Comparison of ENCODE assay signal across 8 cellular contexts in the genomic region with DNA sequence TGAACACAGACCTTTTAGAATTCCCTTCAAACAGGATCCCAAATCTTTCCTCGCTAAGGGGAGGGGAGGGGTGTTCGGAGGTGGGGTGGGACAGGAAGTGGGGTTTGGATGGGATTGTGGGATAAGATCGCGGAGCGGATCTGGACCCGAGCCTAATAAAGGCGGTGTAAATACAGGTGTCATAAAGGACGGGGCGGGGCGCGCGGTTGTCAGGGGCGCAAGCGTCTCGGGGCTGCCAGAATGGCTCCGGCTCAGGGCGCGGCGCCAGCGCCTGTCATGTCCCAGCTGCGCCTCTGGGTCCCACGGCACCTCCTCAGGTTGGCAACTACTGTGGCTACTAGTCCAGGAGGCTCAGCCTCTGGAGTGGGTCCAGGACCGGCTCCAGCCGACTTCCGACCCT. TPM values are rescaled to one million over a fixed set of nuclear protein-coding genes. Genes with fewer than 3 reads are reported as not detected.
DNase-seq lines count a peak whose midpoint lies in the region; ATAC-seq and TF ChIP-seq lines count a peak whose summit lies in the region.

No MANE protein-coding gene starts in this region.

- no peak overlapping the region for H3K9ac ChIP-seq in IMR-90 (ENCODE audit: low read depth, low read length)

- H3K4me3 ChIP-seq in BE2C (ENCODE audit: low read depth, low read length), result peak overlapping the region; percentile 24; the same call in 1 of the 2 replicates
- H3K4me3 ChIP-seq in IMR-90 (ENCODE audit: insufficient read depth, low read depth, low read length), result peak overlapping the region; percentile 23; the same call in 1 of the 2 replicates
- peak overlapping the region; percentile 35 to 66 (median 51) for H3K4me3 ChIP-seq in heart right ventricle
- H3K4me3 ChIP-seq in prostate gland, result peak overlapping the region; percentile 23 to 39

- ATAC-seq in IMR-90 (ENCODE audit: low read depth) (no peak; the same call in 1 of the 2 replicates), heart right ventricle (peak; percentile 79 to 95 (median 93))
- peak; percentile 66 to 84 for ATAC-seq in activated T-cell treated with anti-CD3 and anti-CD28 coated beads, Interleukin-2, amount 50 U/mL, for 4 hours

- H3K9me1 ChIP-seq in IMR-90 (ENCODE audit: insufficient read depth, low read length), result no peaks in the 10 kb centered on the region

- in situ Hi-C loops in IMR-90 (cut with MboI; ENCODE audit: low sequenced_read_pairs) (no loop called here), KBM-7 (cut with MboI; ENCODE audit: low pct_unique_long_range_greater_than_20kb, low sequenced_read_pairs) (no loop called here)

- no peak for TF ChIP-seq RAD21 in IMR-90 (IDR thresholded peaks at IDR 0.05; ENCODE audit: low read length)

- no peak overlapping the region for H2BK15ac ChIP-seq in IMR-90 (ENCODE audit: low read depth, low read length)

- POLR2A ChIA-PET in IMR-90 (lab: Charles Lee; ENCODE audit: unreplicated experiment), result no interaction called here

- no peak overlapping the region for H3K23ac ChIP-seq in IMR-90 (ENCODE audit: low read depth, low read length)

- H4K20me1 ChIP-seq in IMR-90 (ENCODE audit: insufficient read depth, low read length), result no peaks in the 10 kb centered on the region

- no peaks in the 10 kb centered on the region for H3K36me3 Mint-ChIP-seq in activated T-cell treated with anti-CD3 and anti-CD28 coated beads, Interleukin-2, amount 50 U/mL, for 4 hours (ENCODE audit: insufficient read depth)

- peaks cover 23% of the 10 kb centered on the region for H3K27me3 Mint-ChIP-seq in activated T-cell treated with anti-CD3 and anti-CD28 coated beads, Interleukin-2, amount 50 U/mL, for 4 hours (ENCODE audit: low read depth)

- BruUV-seq in IMR-90 (replicated peaks; lab: Mats Ljungman, UMichigan), result no TSS peak

- no peak overlapping the region for H2AK9ac ChIP-seq in IMR-90 (replicated peaks; ENCODE audit: low read depth, low read length, poor library complexity)

- H3K4me1 Mint-ChIP-seq in activated T-cell treated with anti-CD3 and anti-CD28 coated beads, Interleukin-2, amount 50 U/mL, for 4 hours (ENCODE audit: low read depth), result peaks cover 9% of the 10 kb centered on the region

- H3K9me3 ChIP-seq in BE2C, result no peaks in the 10 kb centered on the region
- peaks cover 2% of the 10 kb centered on the region; the same call in 1 of the 2 replicates for H3K9me3 ChIP-seq in IMR-90 (ENCODE audit: control insufficient read depth, insufficient read depth, low read length)
- H3K9me3 ChIP-seq in heart right ventricle, result no peaks in the 10 kb centered on the region
- no peaks in the 10 kb centered on the region for H3K9me3 ChIP-seq in prostate gland

- 3% methylated on average over 6 of the region's 25 CpGs; no CpG with 5 or more reads in 1 of the 2 experiments for WGBS in IMR-90 (ENCODE audit: extremely low coverage in 2 of 2, insufficient read length in 1 of 2), 2 experiments
- WGBS in heart right ventricle, 2 donors, result 0 to 1% methylated on average over 24 to 25 of the region's 25 CpGs
- 0% methylated on average over 24 of the region's 25 CpGs for WGBS in prostate gland

- H3K27ac ChIP-seq in IMR-90 (ENCODE audit: insufficient read depth, low read length), result no peak overlapping the region
- H3K27ac ChIP-seq in heart right ventricle, result peak overlapping the region in 7 of 10 donors; percentile 15 to 74 (median 67)
- H3K27ac ChIP-seq in prostate gland, result peak overlapping the region in 1 of 2 donors; percentile 3

- no peak overlapping the region for H2AK5ac ChIP-seq in IMR-90 (ENCODE audit: low read depth, low read length)

- no peak overlapping the region for H3K56ac ChIP-seq in IMR-90 (ENCODE audit: extremely low read depth, insufficient read depth, low read length)

- H3K4me2 ChIP-seq in IMR-90 (ENCODE audit: low read depth, low read length), result peak overlapping the region; percentile 42; the same call in 1 of the 2 replicates

- H3K4ac ChIP-seq in IMR-90 (ENCODE audit: low read depth, low read length), result no peak overlapping the region

- intact Hi-C loops in IMR-90 (cut with micrococcal nuclease) (no loop called here), heart right ventricle (cut with DNase I) (loop anchor here in 3 of 10 donors (5.0 kb wide), 3 partner anchors 35 to 50 kb away; no protein-coding TSS in a partner anchor), prostate gland (cut with DNase I) (no loop called here)

- no peak overlapping the region for H3K14ac ChIP-seq in IMR-90 (replicated peaks; ENCODE audit: low read depth, low read length)

- H3K4me1 ChIP-seq in BE2C, result no peaks in the 10 kb centered on the region
- no peaks in the 10 kb centered on the region for H3K4me1 ChIP-seq in IMR-90 (ENCODE audit: control insufficient read depth, insufficient read depth, low read length)
- H3K4me1 ChIP-seq in heart right ventricle, result peaks cover 0 to 20% (median 6%) of the 10 kb centered on the region in 9 donors
- no peaks in the 10 kb centered on the region for H3K4me1 ChIP-seq in prostate gland (replicated peaks)

- CTCF ChIA-PET in IMR-90 (lab: Yijun Ruan, JAX), result no interaction called here

- H2BK5ac ChIP-seq in IMR-90 (ENCODE audit: low read depth, low read length, poor library complexity, severe bottlenecking), result no peak overlapping the region

- no peak overlapping the region for H2BK20ac ChIP-seq in IMR-90 (ENCODE audit: low read depth, low read length)

- no peaks in the 10 kb centered on the region for H3K79me1 ChIP-seq in IMR-90 (ENCODE audit: low read depth in 1 of 2, low read length in 2 of 2)

- TF ChIP-seq CTCF in BE2C (IDR thresholded peaks at IDR 0.05; ENCODE audit: low read depth, low read length) (no peak), IMR-90 (conservative IDR thresholded peaks at IDR 0.05; ENCODE audit: low read depth, low read length) (no peak), heart right ventricle (IDR thresholded peaks at IDR 0.05) (peak in 1 of 9 donors; percentile 13), prostate gland (IDR thresholded peaks at IDR 0.05) (no peak)

- H3K36me3 ChIP-seq in BE2C, result no peaks in the 10 kb centered on the region
- no peaks in the 10 kb centered on the region for H3K36me3 ChIP-seq in IMR-90 (ENCODE audit: control insufficient read depth, insufficient read depth, low read length)
- H3K36me3 ChIP-seq in heart right ventricle, result no peaks in the 10 kb centered on the region
- H3K36me3 ChIP-seq in prostate gland, result no peaks in the 10 kb centered on the region

- no peak overlapping the region for H4K8ac ChIP-seq in IMR-90 (ENCODE audit: low read depth in 2 of 2, low read length in 2 of 2)

- no peaks in the 10 kb centered on the region for H3K9me3 Mint-ChIP-seq in activated T-cell treated with anti-CD3 and anti-CD28 coated beads, Interleukin-2, amount 50 U/mL, for 4 hours

- H2BK120ac ChIP-seq in IMR-90 (ENCODE audit: low read depth, low read length), result no peak overlapping the region

- H3K4me3 Mint-ChIP-seq in activated T-cell treated with anti-CD3 and anti-CD28 coated beads, Interleukin-2, amount 50 U/mL, for 4 hours, result no peak overlapping the region

- no peak overlapping the region for H2AFZ ChIP-seq in IMR-90 (replicated peaks; ENCODE audit: low read length, poor library complexity)

- DNase-seq in BE2C (peak; percentile 33), IMR-90 (no peak), heart right ventricle (peak; percentile 73 to 82), prostate gland (ENCODE audit: low spot score) (peak; percentile 36), KBM-7 (no peak), dedifferentiated amniotic fluid mesenchymal stem cell (ENCODE audit: extremely low spot score) (no peak), SKM-1 (lab: John Stamatoyannopoulos, UW; ENCODE audit: unreplicated experiment) (no peak)
- DNase-seq in activated T-cell treated with anti-CD3 and anti-CD28 coated beads, Interleukin-2, amount 50 U/mL, for 4 hours, result no peak

- no peak for TF ChIP-seq POLR2A in IMR-90 (IDR thresholded peaks at IDR 0.05; ENCODE audit: low read depth, low read length)
- no peak for TF ChIP-seq POLR2A in prostate gland (IDR thresholded peaks at IDR 0.05)

- H3K27me3 ChIP-seq in BE2C (peaks cover 16% of the 10 kb centered on the region), IMR-90 (ENCODE audit: control insufficient read depth, insufficient read depth, low read length) (peaks cover 69% of the 10 kb centered on the region), heart right ventricle (peaks cover 0 to 20% (median 0%) of the 10 kb centered on the region in 7 donors), prostate gland (replicated peaks; ENCODE audit: insufficient read depth) (no peaks in the 10 kb centered on the region)

- dilution Hi-C loops in IMR-90 (cut with HindIII; ENCODE audit: low sequenced_read_pairs, unreplicated experiment), result no loop called here

- no peak overlapping the region for H4K5ac ChIP-seq in IMR-90 (ENCODE audit: low read depth, low read length)

- H4K91ac ChIP-seq in IMR-90 (ENCODE audit: insufficient read depth, low read depth, low read length), result no peak overlapping the region

- no peak overlapping the region for H3K18ac ChIP-seq in IMR-90 (ENCODE audit: low read depth, low read length)

TF ChIP-seq in IMR-90, 13 proteins besides CTCF, POLR2A, EP300 and RAD21:
- TF ChIP-seq CHD1 (IDR thresholded peaks at IDR 0.05; ENCODE audit: low read depth, low read length) (no peak), CEBPB (IDR thresholded peaks at IDR 0.05; ENCODE audit: low read depth, low read length) (no peak), MAZ (IDR thresholded peaks at IDR 0.05; ENCODE audit: borderline replicate concordance, low read depth, low read length) (no peak), FOS (IDR thresholded peaks at IDR 0.05; ENCODE audit: low read depth, low read length) (no peak), RFX5 (IDR thresholded peaks at IDR 0.05; ENCODE audit: low read depth, low read length) (no peak), RCOR1 (IDR thresholded peaks at IDR 0.05; ENCODE audit: insufficient replicate concordance, low read length) (no peak), BHLHE40 (IDR thresholded peaks at IDR 0.05; ENCODE audit: low read depth, low read length) (no peak)
- TF ChIP-seq, protein P1, sequence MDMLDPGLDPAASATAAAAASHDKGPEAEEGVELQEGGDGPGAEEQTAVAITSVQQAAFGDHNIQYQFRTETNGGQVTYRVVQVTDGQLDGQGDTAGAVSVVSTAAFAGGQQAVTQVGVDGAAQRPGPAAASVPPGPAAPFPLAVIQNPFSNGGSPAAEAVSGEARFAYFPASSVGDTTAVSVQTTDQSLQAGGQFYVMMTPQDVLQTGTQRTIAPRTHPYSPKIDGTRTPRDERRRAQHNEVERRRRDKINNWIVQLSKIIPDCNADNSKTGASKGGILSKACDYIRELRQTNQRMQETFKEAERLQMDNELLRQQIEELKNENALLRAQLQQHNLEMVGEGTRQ (IDR thresholded peaks at IDR 0.05; ENCODE audit: low read depth, low read length), result no peak
TF ChIP-seq in IMR-90: peak in this region for 0.

RNA-seq across cellular contexts. Expression of a gene that starts 59.8 kb away (rescaled TPM):
- polyA plus RNA-seq in BE2C (2012; ENCODE audit: insufficient read depth, insufficient read length, low read depth), result not detected
- total RNA-seq in IMR-90 (2012; rRNA removed) (under 0.01 TPM in 1 of 2 replicates, not detected in the other), heart right ventricle (not detected), prostate gland (1 to 10 TPM in 1 of 2 donors, not detected in 1; 5.1 TPM)
- polyA plus RNA-seq in IMR-90 (2012; rRNA removed) (not detected in 2 replicates), heart right ventricle (not detected)
- not detected in 2 replicates for polyA plus RNA-seq in IMR-90 (2012; cell fraction: cytosol; rRNA removed)
- polyA plus RNA-seq in IMR-90 (2012; cell fraction: nucleus; rRNA removed; ENCODE audit: low replicate concordance), result not detected in 2 replicates
- under 1 TPM in 1 of 3 donors, not detected in 2; 0.08 TPM for total RNA-seq in activated T-cell treated with anti-CD3 and anti-CD28 coated beads, Interleukin-2, amount 50 U/mL, for 4 hours

Comparison
In these comparisons a context has a peak if more than half of its experiments do, and no peak if none do; other contexts are left out.
1. DNase-seq: peak in BE2C (single experiment), heart right ventricle (2 of 2) and prostate gland (single experiment); none in IMR-90 (single experiment), activated T-cell treated with anti-CD3 and anti-CD28 coated beads, Interleukin-2, amount 50 U/mL, for 4 hours (single experiment), KBM-7 (single experiment), dedifferentiated amniotic fluid mesenchymal stem cell (single experiment) and SKM-1 (single experiment).
2. Peak in every context shown above with its lines, with median percentiles within 50 percentile points of each other: H3K4me3 ChIP-seq.